Comparison of ENCODE assay signal across 9 cellular contexts in the genomic region with DNA sequence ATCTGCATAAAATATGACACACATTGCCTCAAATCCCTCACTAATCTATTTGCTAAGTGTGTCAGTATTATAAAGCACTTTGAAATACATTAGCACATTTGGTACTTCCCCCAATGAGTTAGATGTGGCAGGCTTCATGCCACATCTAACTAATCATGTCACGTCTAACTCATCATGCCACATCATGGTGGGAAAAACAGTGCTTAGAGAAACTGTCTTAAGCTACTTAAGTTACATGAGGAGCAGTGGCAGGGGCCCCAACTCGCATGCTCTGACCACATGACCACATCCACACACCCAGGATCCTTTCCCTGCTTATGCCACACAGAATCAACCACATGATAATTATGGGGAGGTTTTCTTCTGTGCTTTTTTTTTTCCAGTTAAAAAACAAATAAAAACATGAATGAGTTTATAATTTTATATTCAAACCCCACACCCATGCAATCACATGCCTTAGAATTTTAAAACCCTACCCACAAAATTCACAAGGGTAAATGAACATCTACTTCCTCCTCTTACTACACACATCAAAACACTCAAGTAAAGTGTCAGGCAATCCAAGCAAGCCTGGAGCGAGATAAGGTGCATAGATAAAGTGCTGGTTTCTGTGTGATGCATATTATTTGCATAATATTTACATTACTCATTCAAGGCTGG. TPM values are rescaled to one million over a fixed set of nuclear protein-coding genes. Genes with fewer than 3 reads are reported as not detected.
DNase-seq lines count a peak whose midpoint lies in the region; ATAC-seq, FAIRE-seq and TF ChIP-seq lines count a peak whose summit lies in the region.
"Had no signal": no experiment of that assay in that cellular context is flagged by ENCODE, and none has a peak within 500 bp of the region (broad histone marks: within the 10 kb centered on the region; RNA-seq: fewer than 3 reads in every experiment).

No MANE protein-coding gene starts in this region.

- no peak for TF ChIP-seq POLR2A in lower leg skin (IDR thresholded peaks at IDR 0.05)

- 28 to 34% methylated on average over 3 of the region's 3 CpGs for WGBS in lower leg skin, 2 donors

- intact Hi-C loops in lower leg skin (cut with DNase I; ENCODE audit: low total_unique reads): no loop called here

- peaks cover 0 to 10% of the 10 kb centered on the region in 2 donors for H3K9me3 Mint-ChIP-seq in activated naive CD4-positive, alpha-beta T cell treated with anti-CD3 and anti-CD28 coated beads, Interleukin-2, amount 50 U/mL, for 72 hours

- DNase-seq in activated naive CD4-positive, alpha-beta T cell treated with anti-CD3 and anti-CD28 coated beads, Interleukin-2, amount 50 U/mL, for 72 hours (ENCODE audit: low spot score in 2 of 2): no peak
- no peak for DNase-seq in activated naive CD4-positive, alpha-beta T cell treated with Interleukin-2 at 50 U/mL for 16 hours
- DNase-seq in astrocyte of the hippocampus (ENCODE audit: low read depth, low spot score) (peak; percentile 47), urothelium cell line (ENCODE audit: low spot score) (no peak), medulla oblongata (ENCODE audit: extremely low spot score) (no peak), lower leg skin (ENCODE audit: low spot score in 2 of 2) (no peak)
- DNase-seq in activated CD4-positive, alpha-beta T cell treated with anti-CD3 and anti-CD28 coated beads for 4 hours: no peak

- FAIRE-seq in urothelium cell line (lab: Jason Lieb, UNC): peak; percentile 17
- FAIRE-seq: TTC549 had no signal

- no peak for TF ChIP-seq CTCF in lower leg skin (IDR thresholded peaks at IDR 0.05)

- no peaks in the 10 kb centered on the region for H3K36me3 Mint-ChIP-seq in activated naive CD4-positive, alpha-beta T cell treated with anti-CD3 and anti-CD28 coated beads, Interleukin-2, amount 50 U/mL, for 72 hours

- no peak overlapping the region for H3K27ac Mint-ChIP-seq in activated naive CD4-positive, alpha-beta T cell treated with anti-CD3 and anti-CD28 coated beads, Interleukin-2, amount 50 U/mL, for 72 hours

- no peak overlapping the region for H3K4me3 ChIP-seq in lower leg skin (ENCODE audit: low read depth, poor library complexity, severe bottlenecking)

- peak; percentile 62 to 81 for ATAC-seq in activated naive CD4-positive, alpha-beta T cell treated with anti-CD3 and anti-CD28 coated beads, Interleukin-2, amount 50 U/mL, for 72 hours
- peak; percentile 60 for ATAC-seq in HG03175 (IDR thresholded peaks at IDR 0.05; ENCODE audit: unreplicated experiment)

RNA-seq across cellular contexts. Expression of a gene that starts 1.6 kb away (rescaled TPM):
- not detected for total RNA-seq in activated naive CD4-positive, alpha-beta T cell treated with anti-CD3 and anti-CD28 coated beads, Interleukin-2, amount 50 U/mL, for 72 hours
- total RNA-seq in lower leg skin: 100 to 1,000 TPM in 1 of 4 donors, 10 to 100 TPM in 3; 70.3 to 116 (median 93.6) TPM

Comparison
In these comparisons a context has a peak if more than half of its experiments do, and no peak if none do; other contexts are left out.
1. RNA of a gene that starts 1.6 kb away (total RNA-seq): 70.3 to 116 TPM in lower leg skin; not detected in activated naive CD4-positive, alpha-beta T cell treated with anti-CD3 and anti-CD28 coated beads, Interleukin-2, amount 50 U/mL, for 72 hours; every median in the first group is over 10 times any median in the second.